In the genomic region with DNA sequence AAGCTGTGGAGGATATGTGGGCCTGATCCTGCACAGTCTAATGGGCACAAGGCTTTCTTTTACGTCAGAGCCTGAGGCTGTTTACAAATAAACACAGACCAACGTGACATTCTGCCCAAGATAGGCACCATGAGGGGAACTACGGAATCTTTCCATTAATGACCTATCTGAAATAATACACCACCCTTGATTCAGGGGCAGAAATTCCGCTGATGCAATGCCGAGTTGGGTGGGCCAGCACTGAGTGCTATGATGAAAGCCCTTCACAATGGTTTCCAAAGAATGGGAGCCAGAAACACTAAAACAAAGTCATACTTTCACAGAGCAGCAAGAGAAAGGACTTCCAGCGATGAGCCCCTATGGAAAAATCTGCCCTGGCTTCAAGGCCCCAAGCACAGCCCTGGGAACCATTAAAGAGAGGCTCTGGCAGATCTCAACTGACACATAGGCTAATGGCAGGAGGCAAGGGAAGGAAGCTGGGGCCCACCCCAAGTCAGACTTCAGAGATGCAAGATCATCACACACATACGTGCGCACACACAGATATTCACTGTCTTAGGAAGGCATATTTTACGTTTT, we compare ENCODE assay signal across 1 cellular context.
TF ChIP-seq lines count a peak whose summit lies in the region.

No MANE protein-coding gene starts in this region.

TF ChIP-seq in GM23338, 12 proteins besides CTCF, POLR2A, EP300 and RAD21 (continued from another document):
- TF ChIP-seq ZNF462 (CRISPR knock-in tag; IDR thresholded peaks at IDR 0.05) (no peak), EZH2 (IDR thresholded peaks at IDR 0.05; ENCODE audit: low read depth, unreplicated experiment) (no peak), NANOG (IDR thresholded peaks at IDR 0.05; ENCODE audit: borderline replicate concordance) (no peak), CREB1 (CRISPR knock-in tag; IDR thresholded peaks at IDR 0.05; ENCODE audit: low read depth) (no peak), ZNF331 (CRISPR knock-in tag; IDR thresholded peaks at IDR 0.05; ENCODE audit: low read depth) (no peak)
- TF ChIP-seq, protein P1, sequence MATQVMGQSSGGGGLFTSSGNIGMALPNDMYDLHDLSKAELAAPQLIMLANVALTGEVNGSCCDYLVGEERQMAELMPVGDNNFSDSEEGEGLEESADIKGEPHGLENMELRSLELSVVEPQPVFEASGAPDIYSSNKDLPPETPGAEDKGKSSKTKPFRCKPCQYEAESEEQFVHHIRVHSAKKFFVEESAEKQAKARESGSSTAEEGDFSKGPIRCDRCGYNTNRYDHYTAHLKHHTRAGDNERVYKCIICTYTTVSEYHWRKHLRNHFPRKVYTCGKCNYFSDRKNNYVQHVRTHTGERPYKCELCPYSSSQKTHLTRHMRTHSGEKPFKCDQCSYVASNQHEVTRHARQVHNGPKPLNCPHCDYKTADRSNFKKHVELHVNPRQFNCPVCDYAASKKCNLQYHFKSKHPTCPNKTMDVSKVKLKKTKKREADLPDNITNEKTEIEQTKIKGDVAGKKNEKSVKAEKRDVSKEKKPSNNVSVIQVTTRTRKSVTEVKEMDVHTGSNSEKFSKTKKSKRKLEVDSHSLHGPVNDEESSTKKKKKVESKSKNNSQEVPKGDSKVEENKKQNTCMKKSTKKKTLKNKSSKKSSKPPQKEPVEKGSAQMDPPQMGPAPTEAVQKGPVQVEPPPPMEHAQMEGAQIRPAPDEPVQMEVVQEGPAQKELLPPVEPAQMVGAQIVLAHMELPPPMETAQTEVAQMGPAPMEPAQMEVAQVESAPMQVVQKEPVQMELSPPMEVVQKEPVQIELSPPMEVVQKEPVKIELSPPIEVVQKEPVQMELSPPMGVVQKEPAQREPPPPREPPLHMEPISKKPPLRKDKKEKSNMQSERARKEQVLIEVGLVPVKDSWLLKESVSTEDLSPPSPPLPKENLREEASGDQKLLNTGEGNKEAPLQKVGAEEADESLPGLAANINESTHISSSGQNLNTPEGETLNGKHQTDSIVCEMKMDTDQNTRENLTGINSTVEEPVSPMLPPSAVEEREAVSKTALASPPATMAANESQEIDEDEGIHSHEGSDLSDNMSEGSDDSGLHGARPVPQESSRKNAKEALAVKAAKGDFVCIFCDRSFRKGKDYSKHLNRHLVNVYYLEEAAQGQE (IDR thresholded peaks at IDR 0.05; ENCODE audit: unreplicated experiment), result no peak
